Comparison of ENCODE assay signal across 1 cellular context in genomic region chr10:124917168-124917938, GRCh38.
TF ChIP-seq lines count a peak whose summit lies in the region.

No MANE protein-coding gene starts in this region.

TF ChIP-seq in HEK293, 187 proteins besides CTCF, POLR2A, EP300 and RAD21 (continued from another document):
- TF ChIP-seq, protein P1, sequence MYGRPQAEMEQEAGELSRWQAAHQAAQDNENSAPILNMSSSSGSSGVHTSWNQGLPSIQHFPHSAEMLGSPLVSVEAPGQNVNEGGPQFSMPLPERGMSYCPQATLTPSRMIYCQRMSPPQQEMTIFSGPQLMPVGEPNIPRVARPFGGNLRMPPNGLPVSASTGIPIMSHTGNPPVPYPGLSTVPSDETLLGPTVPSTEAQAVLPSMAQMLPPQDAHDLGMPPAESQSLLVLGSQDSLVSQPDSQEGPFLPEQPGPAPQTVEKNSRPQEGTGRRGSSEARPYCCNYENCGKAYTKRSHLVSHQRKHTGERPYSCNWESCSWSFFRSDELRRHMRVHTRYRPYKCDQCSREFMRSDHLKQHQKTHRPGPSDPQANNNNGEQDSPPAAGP (tag by site-specific recombination; IDR thresholded peaks at IDR 0.05): no peak
- TF ChIP-seq ZNF274 (IDR thresholded peaks at IDR 0.05; ENCODE audit: low read length): no peak
- no peak for TF ChIP-seq ZNF274 (tag by site-specific recombination; IDR thresholded peaks at IDR 0.05; ENCODE audit: borderline replicate concordance)
- TF ChIP-seq, protein P2, sequence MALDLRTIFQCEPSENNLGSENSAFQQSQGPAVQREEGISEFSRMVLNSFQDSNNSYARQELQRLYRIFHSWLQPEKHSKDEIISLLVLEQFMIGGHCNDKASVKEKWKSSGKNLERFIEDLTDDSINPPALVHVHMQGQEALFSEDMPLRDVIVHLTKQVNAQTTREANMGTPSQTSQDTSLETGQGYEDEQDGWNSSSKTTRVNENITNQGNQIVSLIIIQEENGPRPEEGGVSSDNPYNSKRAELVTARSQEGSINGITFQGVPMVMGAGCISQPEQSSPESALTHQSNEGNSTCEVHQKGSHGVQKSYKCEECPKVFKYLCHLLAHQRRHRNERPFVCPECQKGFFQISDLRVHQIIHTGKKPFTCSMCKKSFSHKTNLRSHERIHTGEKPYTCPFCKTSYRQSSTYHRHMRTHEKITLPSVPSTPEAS (tag by site-specific recombination; IDR thresholded peaks at IDR 0.05): no peak
- TF ChIP-seq GLI4 (tag by site-specific recombination; IDR thresholded peaks at IDR 0.05): no peak
- TF ChIP-seq ZNF354C (tag by site-specific recombination; IDR thresholded peaks at IDR 0.05; ENCODE audit: borderline replicate concordance, low read depth): no peak
- TF ChIP-seq ZNF776 (tag by site-specific recombination; IDR thresholded peaks at IDR 0.05; ENCODE audit: borderline replicate concordance): no peak
- TF ChIP-seq, protein P3, sequence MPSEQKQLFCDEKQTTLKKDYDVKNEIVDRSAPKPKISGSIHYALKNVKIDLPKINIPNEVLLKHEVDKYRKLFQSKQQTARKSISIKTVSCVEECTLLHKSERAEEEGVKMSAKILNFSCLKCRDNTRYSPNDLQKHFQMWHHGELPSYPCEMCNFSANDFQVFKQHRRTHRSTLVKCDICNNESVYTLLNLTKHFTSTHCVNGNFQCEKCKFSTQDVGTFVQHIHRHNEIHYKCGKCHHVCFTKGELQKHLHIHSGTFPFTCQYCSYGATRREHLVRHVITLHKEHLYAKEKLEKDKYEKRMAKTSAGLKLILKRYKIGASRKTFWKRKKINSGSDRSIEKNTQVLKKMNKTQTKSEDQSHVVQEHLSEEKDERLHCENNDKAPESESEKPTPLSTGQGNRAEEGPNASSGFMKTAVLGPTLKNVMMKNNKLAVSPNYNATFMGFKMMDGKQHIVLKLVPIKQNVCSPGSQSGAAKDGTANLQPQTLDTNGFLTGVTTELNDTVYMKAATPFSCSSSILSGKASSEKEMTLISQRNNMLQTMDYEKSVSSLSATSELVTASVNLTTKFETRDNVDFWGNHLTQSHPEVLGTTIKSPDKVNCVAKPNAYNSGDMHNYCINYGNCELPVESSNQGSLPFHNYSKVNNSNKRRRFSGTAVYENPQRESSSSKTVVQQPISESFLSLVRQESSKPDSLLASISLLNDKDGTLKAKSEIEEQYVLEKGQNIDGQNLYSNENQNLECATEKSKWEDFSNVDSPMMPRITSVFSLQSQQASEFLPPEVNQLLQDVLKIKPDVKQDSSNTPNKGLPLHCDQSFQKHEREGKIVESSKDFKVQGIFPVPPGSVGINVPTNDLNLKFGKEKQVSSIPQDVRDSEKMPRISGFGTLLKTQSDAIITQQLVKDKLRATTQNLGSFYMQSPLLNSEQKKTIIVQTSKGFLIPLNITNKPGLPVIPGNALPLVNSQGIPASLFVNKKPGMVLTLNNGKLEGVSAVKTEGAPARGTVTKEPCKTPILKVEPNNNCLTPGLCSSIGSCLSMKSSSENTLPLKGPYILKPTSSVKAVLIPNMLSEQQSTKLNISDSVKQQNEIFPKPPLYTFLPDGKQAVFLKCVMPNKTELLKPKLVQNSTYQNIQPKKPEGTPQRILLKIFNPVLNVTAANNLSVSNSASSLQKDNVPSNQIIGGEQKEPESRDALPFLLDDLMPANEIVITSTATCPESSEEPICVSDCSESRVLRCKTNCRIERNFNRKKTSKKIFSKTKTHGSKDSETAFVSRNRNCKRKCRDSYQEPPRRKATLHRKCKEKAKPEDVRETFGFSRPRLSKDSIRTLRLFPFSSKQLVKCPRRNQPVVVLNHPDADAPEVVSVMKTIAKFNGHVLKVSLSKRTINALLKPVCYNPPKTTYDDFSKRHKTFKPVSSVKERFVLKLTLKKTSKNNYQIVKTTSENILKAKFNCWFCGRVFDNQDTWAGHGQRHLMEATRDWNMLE (tag by site-specific recombination; conservative IDR thresholded peaks at IDR 0.05; ENCODE audit: low read depth): no peak
- TF ChIP-seq ZNF521 (tag by site-specific recombination; IDR thresholded peaks at IDR 0.05): no peak
- 0 out of 2 replicates have a peak, but pooled peaks have one; percentile 33 for TF ChIP-seq KLF1 (tag by site-specific recombination; IDR thresholded peaks at IDR 0.05)
- no peak for TF ChIP-seq ZNF16 (tag by site-specific recombination; IDR thresholded peaks at IDR 0.05; ENCODE audit: low read depth)
- no peak for TF ChIP-seq TRIM28 (IDR thresholded peaks at IDR 0.05; ENCODE audit: borderline replicate concordance, low read length)
- TF ChIP-seq ZNF433 (tag by site-specific recombination; IDR thresholded peaks at IDR 0.05; ENCODE audit: low read depth): no peak
- TF ChIP-seq ZNF76 (tag by site-specific recombination; IDR thresholded peaks at IDR 0.05; ENCODE audit: borderline replicate concordance, low read depth): peak; percentile 33; the same call in 1 of the 2 replicates
- TF ChIP-seq BCL11A (tag by site-specific recombination; IDR thresholded peaks at IDR 0.05; ENCODE audit: low read depth): no peak
- TF ChIP-seq ZNF366 (tag by site-specific recombination; conservative IDR thresholded peaks at IDR 0.05): no peak
- no peak for TF ChIP-seq ZNF510 (tag by site-specific recombination; IDR thresholded peaks at IDR 0.05; ENCODE audit: insufficient replicate concordance)
- TF ChIP-seq HOXA7 (CRISPR knock-in tag; IDR thresholded peaks at IDR 0.05; ENCODE audit: borderline replicate concordance): no peak
- TF ChIP-seq ZNF792 (tag by site-specific recombination; IDR thresholded peaks at IDR 0.05): no peak
- TF ChIP-seq, protein P4, sequence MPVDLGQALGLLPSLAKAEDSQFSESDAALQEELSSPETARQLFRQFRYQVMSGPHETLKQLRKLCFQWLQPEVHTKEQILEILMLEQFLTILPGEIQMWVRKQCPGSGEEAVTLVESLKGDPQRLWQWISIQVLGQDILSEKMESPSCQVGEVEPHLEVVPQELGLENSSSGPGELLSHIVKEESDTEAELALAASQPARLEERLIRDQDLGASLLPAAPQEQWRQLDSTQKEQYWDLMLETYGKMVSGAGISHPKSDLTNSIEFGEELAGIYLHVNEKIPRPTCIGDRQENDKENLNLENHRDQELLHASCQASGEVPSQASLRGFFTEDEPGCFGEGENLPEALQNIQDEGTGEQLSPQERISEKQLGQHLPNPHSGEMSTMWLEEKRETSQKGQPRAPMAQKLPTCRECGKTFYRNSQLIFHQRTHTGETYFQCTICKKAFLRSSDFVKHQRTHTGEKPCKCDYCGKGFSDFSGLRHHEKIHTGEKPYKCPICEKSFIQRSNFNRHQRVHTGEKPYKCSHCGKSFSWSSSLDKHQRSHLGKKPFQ (tag by site-specific recombination; IDR thresholded peaks at IDR 0.05): no peak
- TF ChIP-seq ZNF501 (tag by site-specific recombination; IDR thresholded peaks at IDR 0.05): no peak
- TF ChIP-seq, protein P5, sequence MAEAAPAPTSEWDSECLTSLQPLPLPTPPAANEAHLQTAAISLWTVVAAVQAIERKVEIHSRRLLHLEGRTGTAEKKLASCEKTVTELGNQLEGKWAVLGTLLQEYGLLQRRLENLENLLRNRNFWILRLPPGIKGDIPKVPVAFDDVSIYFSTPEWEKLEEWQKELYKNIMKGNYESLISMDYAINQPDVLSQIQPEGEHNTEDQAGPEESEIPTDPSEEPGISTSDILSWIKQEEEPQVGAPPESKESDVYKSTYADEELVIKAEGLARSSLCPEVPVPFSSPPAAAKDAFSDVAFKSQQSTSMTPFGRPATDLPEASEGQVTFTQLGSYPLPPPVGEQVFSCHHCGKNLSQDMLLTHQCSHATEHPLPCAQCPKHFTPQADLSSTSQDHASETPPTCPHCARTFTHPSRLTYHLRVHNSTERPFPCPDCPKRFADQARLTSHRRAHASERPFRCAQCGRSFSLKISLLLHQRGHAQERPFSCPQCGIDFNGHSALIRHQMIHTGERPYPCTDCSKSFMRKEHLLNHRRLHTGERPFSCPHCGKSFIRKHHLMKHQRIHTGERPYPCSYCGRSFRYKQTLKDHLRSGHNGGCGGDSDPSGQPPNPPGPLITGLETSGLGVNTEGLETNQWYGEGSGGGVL (tag by site-specific recombination; IDR thresholded peaks at IDR 0.05): no peak
- no peak for TF ChIP-seq ZNF248 (tag by site-specific recombination; IDR thresholded peaks at IDR 0.05)
- TF ChIP-seq PRDM1 (tag by site-specific recombination; IDR thresholded peaks at IDR 0.05): 0 out of 2 replicates have a peak, but pooled peaks have one; percentile 34
- no peak for TF ChIP-seq MEIS1 (CRISPR knock-in tag; IDR thresholded peaks at IDR 0.05; ENCODE audit: borderline replicate concordance)
- TF ChIP-seq, protein P6, sequence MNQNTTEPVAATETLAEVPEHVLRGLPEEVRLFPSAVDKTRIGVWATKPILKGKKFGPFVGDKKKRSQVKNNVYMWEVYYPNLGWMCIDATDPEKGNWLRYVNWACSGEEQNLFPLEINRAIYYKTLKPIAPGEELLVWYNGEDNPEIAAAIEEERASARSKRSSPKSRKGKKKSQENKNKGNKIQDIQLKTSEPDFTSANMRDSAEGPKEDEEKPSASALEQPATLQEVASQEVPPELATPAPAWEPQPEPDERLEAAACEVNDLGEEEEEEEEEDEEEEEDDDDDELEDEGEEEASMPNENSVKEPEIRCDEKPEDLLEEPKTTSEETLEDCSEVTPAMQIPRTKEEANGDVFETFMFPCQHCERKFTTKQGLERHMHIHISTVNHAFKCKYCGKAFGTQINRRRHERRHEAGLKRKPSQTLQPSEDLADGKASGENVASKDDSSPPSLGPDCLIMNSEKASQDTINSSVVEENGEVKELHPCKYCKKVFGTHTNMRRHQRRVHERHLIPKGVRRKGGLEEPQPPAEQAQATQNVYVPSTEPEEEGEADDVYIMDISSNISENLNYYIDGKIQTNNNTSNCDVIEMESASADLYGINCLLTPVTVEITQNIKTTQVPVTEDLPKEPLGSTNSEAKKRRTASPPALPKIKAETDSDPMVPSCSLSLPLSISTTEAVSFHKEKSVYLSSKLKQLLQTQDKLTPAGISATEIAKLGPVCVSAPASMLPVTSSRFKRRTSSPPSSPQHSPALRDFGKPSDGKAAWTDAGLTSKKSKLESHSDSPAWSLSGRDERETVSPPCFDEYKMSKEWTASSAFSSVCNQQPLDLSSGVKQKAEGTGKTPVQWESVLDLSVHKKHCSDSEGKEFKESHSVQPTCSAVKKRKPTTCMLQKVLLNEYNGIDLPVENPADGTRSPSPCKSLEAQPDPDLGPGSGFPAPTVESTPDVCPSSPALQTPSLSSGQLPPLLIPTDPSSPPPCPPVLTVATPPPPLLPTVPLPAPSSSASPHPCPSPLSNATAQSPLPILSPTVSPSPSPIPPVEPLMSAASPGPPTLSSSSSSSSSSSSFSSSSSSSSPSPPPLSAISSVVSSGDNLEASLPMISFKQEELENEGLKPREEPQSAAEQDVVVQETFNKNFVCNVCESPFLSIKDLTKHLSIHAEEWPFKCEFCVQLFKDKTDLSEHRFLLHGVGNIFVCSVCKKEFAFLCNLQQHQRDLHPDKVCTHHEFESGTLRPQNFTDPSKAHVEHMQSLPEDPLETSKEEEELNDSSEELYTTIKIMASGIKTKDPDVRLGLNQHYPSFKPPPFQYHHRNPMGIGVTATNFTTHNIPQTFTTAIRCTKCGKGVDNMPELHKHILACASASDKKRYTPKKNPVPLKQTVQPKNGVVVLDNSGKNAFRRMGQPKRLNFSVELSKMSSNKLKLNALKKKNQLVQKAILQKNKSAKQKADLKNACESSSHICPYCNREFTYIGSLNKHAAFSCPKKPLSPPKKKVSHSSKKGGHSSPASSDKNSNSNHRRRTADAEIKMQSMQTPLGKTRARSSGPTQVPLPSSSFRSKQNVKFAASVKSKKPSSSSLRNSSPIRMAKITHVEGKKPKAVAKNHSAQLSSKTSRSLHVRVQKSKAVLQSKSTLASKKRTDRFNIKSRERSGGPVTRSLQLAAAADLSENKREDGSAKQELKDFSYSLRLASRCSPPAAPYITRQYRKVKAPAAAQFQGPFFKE (tag by site-specific recombination; IDR thresholded peaks at IDR 0.05; ENCODE audit: borderline replicate concordance): no peak
- TF ChIP-seq ZNF791 (tag by site-specific recombination; IDR thresholded peaks at IDR 0.05): no peak
- peak; percentile 62; the same call in 1 of the 2 replicates for TF ChIP-seq ZBTB20 (tag by site-specific recombination; IDR thresholded peaks at IDR 0.05)
- TF ChIP-seq ZBTB8A (tag by site-specific recombination; IDR thresholded peaks at IDR 0.05): 0 out of 2 replicates have a peak, but pooled peaks have one; percentile 11
